8 cellular contexts compared by ENCODE assay signal in the genomic region with DNA sequence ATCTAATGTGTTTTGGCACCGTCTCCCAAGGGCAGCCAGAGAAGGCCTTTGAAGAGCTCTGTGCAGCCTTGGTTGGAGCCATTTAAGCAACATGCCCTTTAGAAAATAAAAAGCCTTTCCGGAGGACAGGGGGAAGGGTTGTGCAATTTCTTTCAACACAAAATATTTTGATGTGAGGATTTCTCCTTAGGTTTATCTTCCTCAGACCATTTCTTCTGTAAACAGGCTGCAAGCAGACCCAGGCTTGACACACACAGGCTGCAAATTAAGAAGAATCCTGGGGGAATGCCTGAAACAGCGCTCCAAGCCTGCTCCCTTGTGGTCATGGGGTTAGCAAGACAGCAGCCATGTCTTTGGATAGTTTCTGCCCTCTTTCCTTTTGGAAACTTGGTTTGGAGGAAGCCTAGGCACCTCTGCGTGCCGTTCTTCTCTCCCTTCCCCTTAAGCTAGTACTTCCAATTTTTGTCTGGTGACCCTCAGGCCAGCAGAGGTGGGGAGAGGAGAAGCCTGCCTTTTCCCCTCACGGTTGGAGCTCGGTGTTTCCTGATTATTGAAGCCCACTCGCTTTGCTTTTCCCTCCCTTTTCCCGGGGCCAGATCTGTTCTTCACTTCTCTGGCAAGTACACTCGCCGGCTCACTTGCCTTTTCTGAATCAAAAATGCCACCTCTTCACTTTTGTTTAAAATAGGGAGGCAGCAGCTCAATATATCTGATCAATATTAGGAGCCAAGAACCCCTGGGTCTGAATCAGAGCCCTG. TPM values are rescaled to one million over a fixed set of nuclear protein-coding genes. Genes with fewer than 3 reads are reported as not detected.
DNase-seq lines count a peak whose midpoint lies in the region; ATAC-seq and TF ChIP-seq lines count a peak whose summit lies in the region.

No MANE protein-coding gene starts in this region.

- H3K4me3 ChIP-seq in HEK293 (ENCODE audit: low read depth, low read length): no peak overlapping the region
- no peak overlapping the region for H3K4me3 ChIP-seq in SJSA1
- no peak overlapping the region for H3K4me3 ChIP-seq in heart left ventricle
- H3K4me3 ChIP-seq in skeletal muscle cell (ENCODE audit: low read depth, low read length): no peak overlapping the region

- H3K27ac ChIP-seq in HEK293 (ENCODE audit: extremely low read depth, low read depth, low read length) (no peak overlapping the region), SJSA1 (peak overlapping the region; percentile 80), heart left ventricle (peak overlapping the region in 5 of 12 donors; percentile 13 to 67 (median 48))

- 65 to 73% (median 69%) methylated on average over 11 of the region's 11 CpGs for WGBS in heart left ventricle, 4 donors

- CTCF ChIA-PET in HEK293 (lab: Yijun Ruan, JAX): interaction anchor here (0.7 to 2.1 kb wide), 6 partner anchors 10 to 606 kb away, joined by 3 to 5 read pairs (median 3); no protein-coding TSS in a partner anchor

- no peak for TF ChIP-seq POLR2A in heart left ventricle (IDR thresholded peaks at IDR 0.05)

- DNase-seq in SJSA1 (ENCODE audit: low read depth in 1 of 2, low spot score in 2 of 2) (peak; percentile 57 to 60), heart left ventricle (peak; percentile 12 to 61 (median 38)), skeletal muscle cell (ENCODE audit: low read depth) (peak; percentile 79), germinal center (ENCODE audit: low spot score) (no peak), G401 (ENCODE audit: low spot score) (no peak), GM19238 (ENCODE audit: insufficient read length, low spot score) (no peak)
- DNase-seq in activated CD8-positive, alpha-beta memory T cell treated with anti-CD3 and anti-CD28 coated beads, Interleukin-2, amount 50 U/mL, for 4 hours: no peak

- in situ Hi-C loops in G401 (cut with HindIII; ENCODE audit: low sequenced_read_pairs): no loop called here

- POLR2A ChIA-PET in HEK293 (lab: Yijun Ruan, JAX): no interaction called here

- H3K36me3 ChIP-seq in HEK293 (ENCODE audit: control insufficient read depth in 2 of 2, insufficient read depth in 1 of 2, low read length in 2 of 2) (no peaks in the 10 kb centered on the region), SJSA1 (no peaks in the 10 kb centered on the region), heart left ventricle (no peaks in the 10 kb centered on the region)

- no peaks in the 10 kb centered on the region for H3K9me3 ChIP-seq in HEK293 (ENCODE audit: control insufficient read depth, insufficient read depth, low read depth, low read length)
- H3K9me3 ChIP-seq in SJSA1 (replicated peaks): peaks cover 9% of the 10 kb centered on the region
- no peaks in the 10 kb centered on the region for H3K9me3 ChIP-seq in heart left ventricle

- peak in 3 of 4 donors; percentile 53 to 85 (median 83) for ATAC-seq in heart left ventricle

- H3K27me3 ChIP-seq in SJSA1 (replicated peaks) (no peaks in the 10 kb centered on the region), heart left ventricle (no peaks in the 10 kb centered on the region)

- TF ChIP-seq CTCF in HEK293 (tag by site-specific recombination; IDR thresholded peaks at IDR 0.05): peak; percentile 67
- TF ChIP-seq CTCF in heart left ventricle (IDR thresholded peaks at IDR 0.05): peak in 8 of 12 donors; percentile 7 to 49 (median 30)

- intact Hi-C loops in heart left ventricle (cut with DNase I): loop anchor here in 3 of 10 donors (10.0 kb wide), 1 partner anchor 170 kb away; no protein-coding TSS in a partner anchor

- H3K4me1 ChIP-seq in HEK293 (ENCODE audit: control insufficient read depth, insufficient read depth, low read length): no peaks in the 10 kb centered on the region
- peaks cover 33% of the 10 kb centered on the region for H3K4me1 ChIP-seq in SJSA1 (replicated peaks)
- H3K4me1 ChIP-seq in heart left ventricle: peaks cover 0 to 25% (median 1%) of the 10 kb centered on the region in 12 donors

TF ChIP-seq in HEK293, 187 proteins besides CTCF, POLR2A, EP300 and RAD21:
- TF ChIP-seq ZEB2 (tag by site-specific recombination; IDR thresholded peaks at IDR 0.05): no peak
- TF ChIP-seq ZNF654 (tag by site-specific recombination; IDR thresholded peaks at IDR 0.05; ENCODE audit: low read depth): peak; percentile 36
- TF ChIP-seq ZNF341 (tag by site-specific recombination; IDR thresholded peaks at IDR 0.05; ENCODE audit: low read depth): no peak
- TF ChIP-seq BCL11B (tag by site-specific recombination; IDR thresholded peaks at IDR 0.05; ENCODE audit: low read depth): no peak
TF ChIP-seq in HEK293: peak in this region for 1.

RNA-seq across cellular contexts. Expression of a gene that starts 39.6 kb away (rescaled TPM):
- total RNA-seq in SJSA1 (2014; rRNA removed; shearing (Covaris generic)): not detected in 2 replicates
- not detected for total RNA-seq in heart left ventricle
- not detected for polyA plus RNA-seq in heart left ventricle
- total RNA-seq in G401 (2014; rRNA removed; shearing (Covaris generic)): 0.10 TPM in 1 of 2 replicates, not detected in the other

Comparison
In these comparisons a context has a peak if more than half of its experiments do, and no peak if none do; other contexts are left out.
1. DNase-seq: peak in SJSA1 (2 of 2), heart left ventricle (5 of 5) and skeletal muscle cell (single experiment); none in germinal center (single experiment), G401 (single experiment), activated CD8-positive, alpha-beta memory T cell treated with anti-CD3 and anti-CD28 coated beads, Interleukin-2, amount 50 U/mL, for 4 hours (single experiment) and GM19238 (single experiment).